Comparison of ENCODE assay signal across 16 cellular contexts in genomic region chr17:71985111-71986039, GRCh38.
DNase-seq lines count a peak whose midpoint lies in the region; FAIRE-seq and TF ChIP-seq lines count a peak whose summit lies in the region.
"Had no signal": no experiment of that assay in that cellular context is flagged by ENCODE, and none has a peak within 500 bp of the region (broad histone marks: within the 10 kb centered on the region; RNA-seq: fewer than 3 reads in every experiment).

No MANE protein-coding gene starts in this region.

- H3K79me2 ChIP-seq in keratinocyte (ENCODE audit: control insufficient read depth, insufficient read depth, low read length) (no peaks in the 10 kb centered on the region), Karpas-422 (ENCODE audit: low read length) (no peaks in the 10 kb centered on the region)

- H3K4me1 ChIP-seq in keratinocyte (ENCODE audit: control insufficient read depth, extremely low read depth, insufficient read depth, low read length) (peaks cover 41% of the 10 kb centered on the region), Karpas-422 (ENCODE audit: low read length) (peaks cover 4% of the 10 kb centered on the region; the same call in 1 of the 2 replicates)

- H3K27me3 ChIP-seq in bronchial epithelial cell (ENCODE audit: control insufficient read depth, insufficient read depth, low read length) (no peaks in the 10 kb centered on the region), keratinocyte (ENCODE audit: control insufficient read depth, extremely low read depth, insufficient read depth, low read length) (no peaks in the 10 kb centered on the region), Karpas-422 (ENCODE audit: low read length) (no peaks in the 10 kb centered on the region)

- peaks cover 2% of the 10 kb centered on the region for H3K9me1 ChIP-seq in keratinocyte (ENCODE audit: control insufficient read depth, extremely low read depth, insufficient read depth, low read length)

- H3K9ac ChIP-seq in keratinocyte (ENCODE audit: control insufficient read depth, extremely low read depth, insufficient read depth, low read length) (peak overlapping the region; percentile 13), Karpas-422 (ENCODE audit: low read length) (no peak overlapping the region)

- H3K36me3 ChIP-seq in bronchial epithelial cell (ENCODE audit: control insufficient read depth, insufficient read depth, low read length), result no peaks in the 10 kb centered on the region
- H3K36me3 ChIP-seq in keratinocyte (ENCODE audit: control insufficient read depth in 2 of 2, extremely low read depth in 1 of 2, insufficient read depth in 2 of 2, low read length in 2 of 2), result no peaks in the 10 kb centered on the region
- H3K36me3 ChIP-seq in Karpas-422 (ENCODE audit: insufficient read depth, low read length), result no peaks in the 10 kb centered on the region

- H3K9me3 ChIP-seq in keratinocyte (ENCODE audit: control insufficient read depth, low read depth, low read length), result no peaks in the 10 kb centered on the region
- H3K9me3 ChIP-seq in Karpas-422 (ENCODE audit: low read length), result no peaks in the 10 kb centered on the region

- no peak overlapping the region for H3K4me3 ChIP-seq in bronchial epithelial cell (ENCODE audit: low read depth, low read length)
- no peak overlapping the region for H3K4me3 ChIP-seq in keratinocyte (ENCODE audit: control insufficient read depth in 2 of 3, extremely low read depth in 1 of 3, insufficient read depth in 2 of 3, low read depth in 1 of 3, low read length in 3 of 3)
- no peak overlapping the region for H3K4me3 ChIP-seq in Karpas-422 (ENCODE audit: low read length)

- H2AFZ ChIP-seq in keratinocyte (ENCODE audit: control insufficient read depth, low read length) (peak overlapping the region; percentile 1), Karpas-422 (ENCODE audit: low read length) (no peak overlapping the region)

- TF ChIP-seq CTCF in bronchial epithelial cell (IDR thresholded peaks at IDR 0.05; ENCODE audit: insufficient read depth, low read length, severe bottlenecking) (no peak), keratinocyte (optimal IDR thresholded peaks at IDR 0.05 in 1 of 3, IDR thresholded peaks at IDR 0.05 in 1 of 3, conservative IDR thresholded peaks at IDR 0.05 in 1 of 3; ENCODE audit: extremely low read depth in 1 of 3, insufficient read depth in 2 of 3, low read length in 3 of 3) (no peak)

- dilution Hi-C loops in keratinocyte (cut with MboI; ENCODE audit: extremely low pct_ligation_motif_present, low sequenced_read_pairs), result no loop called here

- H3K9me2 ChIP-seq in Karpas-422 (replicated peaks; ENCODE audit: insufficient read depth, low read length), result no peaks in the 10 kb centered on the region

- H3K27ac ChIP-seq in keratinocyte (ENCODE audit: control insufficient read depth, insufficient read depth, low read length), result peak overlapping the region; percentile 67
- no peak overlapping the region for H3K27ac ChIP-seq in Karpas-422 (ENCODE audit: low read length)

- peak overlapping the region; percentile 43 for H3K4me2 ChIP-seq in keratinocyte (ENCODE audit: control insufficient read depth, extremely low read depth, insufficient read depth, low read depth, low read length)
- H3K4me2 ChIP-seq in Karpas-422 (ENCODE audit: low read depth, low read length, poor library complexity, severe bottlenecking), result no peak overlapping the region

- peak; percentile 21 for DNase-seq in LoVo (ENCODE audit: low spot score)
- peak; percentile 86 for DNase-seq in bronchial epithelial cell (ENCODE audit: low read depth)
- no peak for DNase-seq in keratinocyte (ENCODE audit: low read depth, low spot score)
- peak; percentile 9 for DNase-seq in renal cortical epithelial cell (ENCODE audit: low read depth)
- no peak for DNase-seq in Karpas-422
- no peak for DNase-seq in NCI-H2227 treated with DMSO at 0.1 percent for 48 hours (lab: John Stamatoyannopoulos, UW)
- no peak for DNase-seq in activated T-cell treated with anti-CD3 and anti-CD28 coated beads for 4 hours
- DNase-seq in dermis blood vessel endothelial cell, result no peak
- DNase-seq: DMS 273 treated with DMSO at 0.1 percent for 48 hours, GDM1, H7, KG1, NCI-H1417 treated with DMSO at 0.1 percent for 48 hours, NCI-H1930, NCI-H446 treated with DMSO at 0.1 percent for 48 hours, NCI-H69 had no signal

- no peaks in the 10 kb centered on the region for H4K20me1 ChIP-seq in keratinocyte (ENCODE audit: control insufficient read depth, extremely low read depth, insufficient read depth, low read length)
- no peaks in the 10 kb centered on the region for H4K20me1 ChIP-seq in Karpas-422 (ENCODE audit: insufficient read depth, low read depth, low read length)

- FAIRE-seq in bronchial epithelial cell (lab: Jason Lieb, UNC), result peak; percentile 50
- peak; percentile 95 for FAIRE-seq in keratinocyte (lab: Jason Lieb, UNC)

Comparison
In these comparisons a context has a peak if more than half of its experiments do, and no peak if none do; other contexts are left out.
1. DNase-seq: peak in LoVo (single experiment), bronchial epithelial cell (single experiment) and renal cortical epithelial cell (single experiment); none in keratinocyte (single experiment), Karpas-422 (single experiment), NCI-H2227 treated with DMSO at 0.1 percent for 48 hours (single experiment), activated T-cell treated with anti-CD3 and anti-CD28 coated beads for 4 hours (single experiment) and dermis blood vessel endothelial cell (single experiment).